In the genomic region with DNA sequence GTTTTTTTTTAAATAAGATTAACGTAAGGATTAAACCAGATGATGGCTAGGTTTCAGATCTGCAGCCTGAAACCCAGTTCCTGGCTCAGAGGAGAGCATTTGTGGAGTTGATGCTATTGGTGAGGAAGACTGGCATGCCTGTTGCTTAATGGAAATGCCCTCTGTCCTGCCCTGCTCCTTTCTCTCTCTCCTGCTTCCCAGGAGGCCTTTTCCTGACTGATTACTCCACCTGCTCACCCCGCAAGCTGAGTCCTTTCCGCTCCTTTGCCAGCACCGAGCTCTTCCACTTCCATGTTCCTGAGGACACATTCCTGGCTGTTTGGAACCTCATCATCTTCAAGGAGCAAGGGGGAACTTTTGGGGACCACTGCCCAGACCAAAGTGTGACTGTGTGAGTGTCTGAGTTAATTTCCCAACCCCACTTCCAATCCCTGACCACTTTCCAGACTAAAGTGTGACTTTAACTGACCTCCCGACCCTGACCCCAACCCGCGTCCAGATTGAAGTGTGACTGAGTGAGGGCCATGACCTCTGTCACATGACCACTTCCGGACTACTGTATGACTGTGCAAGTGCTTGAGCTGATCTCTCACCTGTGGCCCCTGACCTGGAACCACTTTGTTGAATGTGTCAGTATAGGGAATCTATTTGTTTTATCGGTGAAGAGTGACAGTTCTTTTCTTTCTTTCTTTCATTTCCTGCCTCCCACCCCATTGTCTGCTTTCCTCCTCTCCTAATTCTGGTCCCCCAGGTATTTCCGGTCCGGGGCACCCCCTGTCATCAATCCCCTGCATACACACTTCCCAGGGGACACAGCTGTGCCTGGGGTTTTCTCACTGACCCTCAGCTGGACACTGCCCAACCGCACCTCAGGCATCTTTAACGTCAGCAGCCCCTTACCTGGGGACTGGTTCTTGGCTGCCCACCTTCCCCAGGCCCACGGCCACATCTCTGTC, we compare ENCODE assay signal across 1 cellular context.
TF ChIP-seq lines count a peak whose summit lies in the region.

No MANE protein-coding gene starts in this region.

TF ChIP-seq in K562, 482 proteins besides CTCF, POLR2A, EP300 and RAD21 (continues in another document):
- no peak for TF ChIP-seq DMBX1 (CRISPR knock-in tag; IDR thresholded peaks at IDR 0.05; ENCODE audit: borderline replicate concordance)
- TF ChIP-seq POLR3G (IDR thresholded peaks at IDR 0.05; ENCODE audit: extremely low read depth, insufficient read length, insufficient replicate concordance) = no peak
- TF ChIP-seq, protein P1, sequence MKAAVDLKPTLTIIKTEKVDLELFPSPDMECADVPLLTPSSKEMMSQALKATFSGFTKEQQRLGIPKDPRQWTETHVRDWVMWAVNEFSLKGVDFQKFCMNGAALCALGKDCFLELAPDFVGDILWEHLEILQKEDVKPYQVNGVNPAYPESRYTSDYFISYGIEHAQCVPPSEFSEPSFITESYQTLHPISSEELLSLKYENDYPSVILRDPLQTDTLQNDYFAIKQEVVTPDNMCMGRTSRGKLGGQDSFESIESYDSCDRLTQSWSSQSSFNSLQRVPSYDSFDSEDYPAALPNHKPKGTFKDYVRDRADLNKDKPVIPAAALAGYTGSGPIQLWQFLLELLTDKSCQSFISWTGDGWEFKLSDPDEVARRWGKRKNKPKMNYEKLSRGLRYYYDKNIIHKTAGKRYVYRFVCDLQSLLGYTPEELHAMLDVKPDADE (conservative IDR thresholded peaks at IDR 0.05; ENCODE audit: control insufficient read depth, low read depth, low read length) = no peak
- no peak for TF ChIP-seq PYGO2 (tag; IDR thresholded peaks at IDR 0.05)
- no peak for TF ChIP-seq STAT5B (CRISPR knock-in tag; IDR thresholded peaks at IDR 0.05)
- TF ChIP-seq USF2 (CRISPR knock-in tag; IDR thresholded peaks at IDR 0.05) = peak; percentile 55; the same call in 1 of the 2 replicates
- TF ChIP-seq ZNF507 (tag; conservative IDR thresholded peaks at IDR 0.05) = no peak
- TF ChIP-seq ESRRB (CRISPR knock-in tag; IDR thresholded peaks at IDR 0.05; ENCODE audit: borderline replicate concordance) = no peak
- peak; percentile 68 for TF ChIP-seq TFE3 (CRISPR knock-in tag; IDR thresholded peaks at IDR 0.05)
- TF ChIP-seq, protein P2, sequence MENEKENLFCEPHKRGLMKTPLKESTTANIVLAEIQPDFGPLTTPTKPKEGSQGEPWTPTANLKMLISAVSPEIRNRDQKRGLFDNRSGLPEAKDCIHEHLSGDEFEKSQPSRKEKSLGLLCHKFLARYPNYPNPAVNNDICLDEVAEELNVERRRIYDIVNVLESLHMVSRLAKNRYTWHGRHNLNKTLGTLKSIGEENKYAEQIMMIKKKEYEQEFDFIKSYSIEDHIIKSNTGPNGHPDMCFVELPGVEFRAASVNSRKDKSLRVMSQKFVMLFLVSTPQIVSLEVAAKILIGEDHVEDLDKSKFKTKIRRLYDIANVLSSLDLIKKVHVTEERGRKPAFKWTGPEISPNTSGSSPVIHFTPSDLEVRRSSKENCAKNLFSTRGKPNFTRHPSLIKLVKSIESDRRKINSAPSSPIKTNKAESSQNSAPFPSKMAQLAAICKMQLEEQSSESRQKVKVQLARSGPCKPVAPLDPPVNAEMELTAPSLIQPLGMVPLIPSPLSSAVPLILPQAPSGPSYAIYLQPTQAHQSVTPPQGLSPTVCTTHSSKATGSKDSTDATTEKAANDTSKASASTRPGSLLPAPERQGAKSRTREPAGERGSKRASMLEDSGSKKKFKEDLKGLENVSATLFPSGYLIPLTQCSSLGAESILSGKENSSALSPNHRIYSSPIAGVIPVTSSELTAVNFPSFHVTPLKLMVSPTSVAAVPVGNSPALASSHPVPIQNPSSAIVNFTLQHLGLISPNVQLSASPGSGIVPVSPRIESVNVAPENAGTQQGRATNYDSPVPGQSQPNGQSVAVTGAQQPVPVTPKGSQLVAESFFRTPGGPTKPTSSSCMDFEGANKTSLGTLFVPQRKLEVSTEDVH (IDR thresholded peaks at IDR 0.05; ENCODE audit: low read depth, partially characterized antibody) = no peak
- TF ChIP-seq ESRRA (IDR thresholded peaks at IDR 0.05; ENCODE audit: borderline replicate concordance, low read depth) = peak; percentile 21; the same call in 1 of the 2 replicates
- TF ChIP-seq, protein P3, sequence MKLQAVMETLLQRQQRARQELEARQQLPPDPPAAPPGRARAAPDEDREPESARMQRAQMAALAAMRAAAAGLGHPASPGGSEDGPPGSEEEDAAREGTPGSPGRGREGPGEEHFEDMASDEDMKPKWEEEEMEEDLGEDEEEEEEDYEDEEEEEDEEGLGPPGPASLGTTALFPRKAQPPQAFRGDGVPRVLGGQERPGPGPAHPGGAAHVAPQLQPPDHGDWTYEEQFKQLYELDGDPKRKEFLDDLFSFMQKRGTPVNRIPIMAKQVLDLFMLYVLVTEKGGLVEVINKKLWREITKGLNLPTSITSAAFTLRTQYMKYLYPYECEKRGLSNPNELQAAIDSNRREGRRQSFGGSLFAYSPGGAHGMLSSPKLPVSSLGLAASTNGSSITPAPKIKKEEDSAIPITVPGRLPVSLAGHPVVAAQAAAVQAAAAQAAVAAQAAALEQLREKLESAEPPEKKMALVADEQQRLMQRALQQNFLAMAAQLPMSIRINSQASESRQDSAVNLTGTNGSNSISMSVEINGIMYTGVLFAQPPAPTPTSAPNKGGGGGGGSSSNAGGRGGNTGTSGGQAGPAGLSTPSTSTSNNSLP (IDR thresholded peaks at IDR 0.05; ENCODE audit: borderline replicate concordance, low read depth, low read length) = no peak
- peak; percentile 46; the same call in 1 of the 2 replicates for TF ChIP-seq ZBTB40 (IDR thresholded peaks at IDR 0.05)
- no peak for TF ChIP-seq ZBTB40 (CRISPR knock-in tag; IDR thresholded peaks at IDR 0.05)
- no peak for TF ChIP-seq NFIX (CRISPR knock-in tag; IDR thresholded peaks at IDR 0.05; ENCODE audit: low read depth)
- no peak for TF ChIP-seq L3MBTL2 (IDR thresholded peaks at IDR 0.05)
- no peak for TF ChIP-seq MLX (CRISPR knock-in tag; conservative IDR thresholded peaks at IDR 0.05)
- TF ChIP-seq NR2C1 (IDR thresholded peaks at IDR 0.05) = peak; percentile 96
- peak; percentile 96 for TF ChIP-seq NR2C1 (tag; IDR thresholded peaks at IDR 0.05)
- TF ChIP-seq SMARCC2 (IDR thresholded peaks at IDR 0.05; ENCODE audit: low read depth) = no peak
- TF ChIP-seq POLR2B (IDR thresholded peaks at IDR 0.05; ENCODE audit: low read depth, partially characterized antibody) = no peak
- peak; percentile 77 for TF ChIP-seq NR2C2 (CRISPR knock-in tag; IDR thresholded peaks at IDR 0.05)
- TF ChIP-seq NR2C2 (tag; IDR thresholded peaks at IDR 0.05) = peak; percentile 90
- TF ChIP-seq, protein P4, sequence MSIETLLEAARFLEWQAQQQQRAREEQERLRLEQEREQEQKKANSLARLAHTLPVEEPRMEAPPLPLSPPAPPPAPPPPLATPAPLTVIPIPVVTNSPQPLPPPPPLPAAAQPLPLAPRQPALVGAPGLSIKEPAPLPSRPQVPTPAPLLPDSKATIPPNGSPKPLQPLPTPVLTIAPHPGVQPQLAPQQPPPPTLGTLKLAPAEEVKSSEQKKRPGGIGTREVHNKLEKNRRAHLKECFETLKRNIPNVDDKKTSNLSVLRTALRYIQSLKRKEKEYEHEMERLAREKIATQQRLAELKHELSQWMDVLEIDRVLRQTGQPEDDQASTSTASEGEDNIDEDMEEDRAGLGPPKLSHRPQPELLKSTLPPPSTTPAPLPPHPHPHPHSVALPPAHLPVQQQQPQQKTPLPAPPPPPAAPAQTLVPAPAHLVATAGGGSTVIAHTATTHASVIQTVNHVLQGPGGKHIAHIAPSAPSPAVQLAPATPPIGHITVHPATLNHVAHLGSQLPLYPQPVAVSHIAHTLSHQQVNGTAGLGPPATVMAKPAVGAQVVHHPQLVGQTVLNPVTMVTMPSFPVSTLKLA (conservative IDR thresholded peaks at IDR 0.05) = no peak
- TF ChIP-seq ZNF143 (CRISPR knock-in tag; IDR thresholded peaks at IDR 0.05) = no peak
- TF ChIP-seq ZBTB34 (CRISPR knock-in tag; IDR thresholded peaks at IDR 0.05) = no peak
- no peak for TF ChIP-seq ZNF766 (CRISPR knock-in tag; conservative IDR thresholded peaks at IDR 0.05)
- no peak for TF ChIP-seq ATF1 (CRISPR knock-in tag; IDR thresholded peaks at IDR 0.05)
- no peak for TF ChIP-seq ATF1 (tag; IDR thresholded peaks at IDR 0.05)
